ENCODE assay signal across 12 cellular contexts in the genomic region with DNA sequence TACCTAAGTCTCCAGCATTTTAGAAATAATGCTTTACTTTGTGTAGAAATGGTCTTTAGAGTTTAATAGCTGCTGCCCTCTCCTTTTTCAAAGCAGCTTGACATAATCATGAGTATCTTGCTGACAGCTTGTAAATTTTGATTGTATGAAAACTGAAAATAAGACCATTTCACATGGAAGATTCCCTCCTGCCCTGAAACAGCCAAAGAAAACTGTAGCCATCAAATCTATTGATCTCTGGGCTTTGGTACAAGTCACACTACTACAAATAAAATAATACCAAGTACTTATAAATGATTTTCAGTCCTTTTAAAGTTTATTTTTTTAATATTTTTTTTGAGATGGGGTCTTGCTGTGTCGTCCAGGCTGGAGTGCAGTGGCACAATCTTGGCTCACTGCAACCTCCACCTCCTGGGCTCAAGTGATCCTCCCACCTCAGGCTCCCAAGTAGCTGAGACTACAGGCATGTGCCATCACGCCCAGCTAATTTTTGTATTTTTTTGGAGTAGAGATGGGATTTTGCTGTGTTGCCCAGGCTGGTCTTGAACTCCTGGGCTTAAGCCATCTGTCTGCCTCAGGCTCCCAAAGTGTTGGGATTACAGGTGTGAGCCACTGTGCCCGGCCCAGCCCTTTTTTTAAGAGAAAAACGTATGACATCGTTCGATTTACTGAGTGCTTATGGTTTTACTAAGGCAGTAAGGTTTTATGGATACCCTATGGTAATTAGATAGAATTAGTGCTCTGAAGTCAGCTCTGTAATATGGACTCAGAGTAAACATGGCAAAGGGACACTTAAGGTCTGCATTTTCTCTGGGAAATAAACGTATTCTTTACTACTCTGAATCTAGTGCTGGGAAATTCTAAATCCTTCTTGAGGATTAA. TPM values are rescaled to one million over a fixed set of nuclear protein-coding genes. Genes with fewer than 3 reads are reported as not detected.
A peak's percentile ranks its signal among the peaks of the same experiment; 100 is the strongest.
DNase-seq lines count a peak whose midpoint lies in the region; ATAC-seq and TF ChIP-seq lines count a peak whose summit lies in the region.
"Had no signal": no experiment of that assay in that cellular context is flagged by ENCODE, and none has a peak within 500 bp of the region (broad histone marks: within the 10 kb centered on the region; RNA-seq: fewer than 3 reads in every experiment).

No MANE protein-coding gene starts in this region.

- no peaks in the 10 kb centered on the region for H3K27me3 Mint-ChIP-seq in stimulated activated naive CD8-positive, alpha-beta T cell treated with anti-CD3 and anti-CD28 coated beads, Interleukin-15, Interleukin-2, amounts not matched to agents 100 ng/mL and 50 ng/mL, for 24 hours

- DNase-seq in stimulated activated naive CD8-positive, alpha-beta T cell treated with anti-CD3 and anti-CD28 coated beads, Interleukin-15, Interleukin-2, amounts not matched to agents 100 U/mL and 50 U/mL, for 24 hours: no peak
- DNase-seq in activated naive CD4-positive, alpha-beta T cell treated with anti-CD3 and anti-CD28 coated beads, Interleukin-2, amount 50 U/mL, for 72 hours (ENCODE audit: low spot score in 2 of 2): no peak
- DNase-seq in GM10266 (ENCODE audit: extremely low spot score): no peak
- DNase-seq in D341Med (ENCODE audit: low spot score): no peak
- DNase-seq in psoas muscle: no peak
- no peak for DNase-seq in NK-92 (lab: John Stamatoyannopoulos, UW; ENCODE audit: unreplicated experiment)
- DNase-seq: activated CD4-positive, CD25-positive, alpha-beta regulatory T cell; NCI-H748 treated with DMSO at 0.1 percent for 48 hours; stimulated activated naive CD4-positive, alpha-beta T cell treated with Interleukin-2 at 50 U/mL for 16 hours had no signal

- no peak overlapping the region for H3K4me3 ChIP-seq in muscle layer of colon (ENCODE audit: low read depth in 1 of 2, low read length in 2 of 2)
- H3K4me3 ChIP-seq in psoas muscle: no peak overlapping the region
- H3K4me3 ChIP-seq: lung had no signal

- peaks cover 49% of the 10 kb centered on the region for H3K36me3 Mint-ChIP-seq in stimulated activated naive CD8-positive, alpha-beta T cell treated with anti-CD3 and anti-CD28 coated beads, Interleukin-15, Interleukin-2, amounts not matched to agents 100 ng/mL and 50 ng/mL, for 24 hours (ENCODE audit: low read depth)
- peaks cover 4 to 76% of the 10 kb centered on the region in 2 donors for H3K36me3 Mint-ChIP-seq in activated naive CD4-positive, alpha-beta T cell treated with anti-CD3 and anti-CD28 coated beads, Interleukin-2, amount 50 U/mL, for 72 hours

- H3K9me3 Mint-ChIP-seq in stimulated activated naive CD8-positive, alpha-beta T cell treated with anti-CD3 and anti-CD28 coated beads, Interleukin-15, Interleukin-2, amounts not matched to agents 100 ng/mL and 50 ng/mL, for 24 hours: no peaks in the 10 kb centered on the region
- no peaks in the 10 kb centered on the region for H3K9me3 Mint-ChIP-seq in activated naive CD4-positive, alpha-beta T cell treated with anti-CD3 and anti-CD28 coated beads, Interleukin-2, amount 50 U/mL, for 72 hours

- ATAC-seq in stimulated activated naive CD8-positive, alpha-beta T cell treated with anti-CD3 and anti-CD28 coated beads, Interleukin-15, Interleukin-2, amounts not matched to agents 100 U/mL and 50 U/mL, for 24 hours: no peak
- no peak for ATAC-seq in activated naive CD4-positive, alpha-beta T cell treated with anti-CD3 and anti-CD28 coated beads, Interleukin-2, amount 50 U/mL, for 72 hours
- ATAC-seq in psoas muscle: no peak

- H3K9ac ChIP-seq in muscle layer of colon (ENCODE audit: low read length): no peak overlapping the region

- intact Hi-C loops in psoas muscle (cut with DNase I): loop anchor here in 1 of 2 donors (5.0 kb wide), 1 partner anchor 50 kb away; no protein-coding TSS in a partner anchor

- H3K4me1 Mint-ChIP-seq in stimulated activated naive CD8-positive, alpha-beta T cell treated with anti-CD3 and anti-CD28 coated beads, Interleukin-15, Interleukin-2, amounts not matched to agents 100 ng/mL and 50 ng/mL, for 24 hours (ENCODE audit: low read depth): peaks cover 100% of the 10 kb centered on the region

- no peaks in the 10 kb centered on the region for H3K36me3 ChIP-seq in muscle layer of colon (ENCODE audit: insufficient read depth, low read length)
- peaks cover 0 to 7% of the 10 kb centered on the region in 2 donors for H3K36me3 ChIP-seq in psoas muscle (ENCODE audit: insufficient read depth in 1 of 2, low read depth in 1 of 2)

- peak overlapping the region; percentile 30 for H3K27ac ChIP-seq in muscle layer of colon (ENCODE audit: low read depth, low read length)
- no peak overlapping the region for H3K27ac ChIP-seq in psoas muscle

- H3K9me3 ChIP-seq in muscle layer of colon (ENCODE audit: low read length) (no peaks in the 10 kb centered on the region), psoas muscle (no peaks in the 10 kb centered on the region)

- peak overlapping the region; percentile 93 for H3K27ac Mint-ChIP-seq in stimulated activated naive CD8-positive, alpha-beta T cell treated with anti-CD3 and anti-CD28 coated beads, Interleukin-15, Interleukin-2, amounts not matched to agents 100 ng/mL and 50 ng/mL, for 24 hours
- peak overlapping the region; percentile 99 for H3K27ac Mint-ChIP-seq in activated naive CD4-positive, alpha-beta T cell treated with anti-CD3 and anti-CD28 coated beads, Interleukin-2, amount 50 U/mL, for 72 hours

- TF ChIP-seq CTCF in GM10266 (IDR thresholded peaks at IDR 0.05; ENCODE audit: control insufficient read depth, insufficient read depth, low read depth, missing control alignments): no peak
- TF ChIP-seq CTCF in psoas muscle (IDR thresholded peaks at IDR 0.05): no peak

- H3K27me3 ChIP-seq in muscle layer of colon (ENCODE audit: control insufficient read depth in 1 of 2, insufficient read depth in 2 of 2, low read length in 2 of 2): no peaks in the 10 kb centered on the region
- H3K27me3 ChIP-seq in psoas muscle (ENCODE audit: insufficient read depth in 3 of 3, low read length in 2 of 3): no peaks in the 10 kb centered on the region

- 79 to 86% (median 84%) methylated on average over 7 of the region's 7 CpGs for WGBS in psoas muscle, 3 donors

- peaks cover 71% of the 10 kb centered on the region for H3K4me1 ChIP-seq in muscle layer of colon (ENCODE audit: insufficient read depth, low read length)
- peaks cover 96% of the 10 kb centered on the region for H3K4me1 ChIP-seq in psoas muscle

- H3K4me3 Mint-ChIP-seq in stimulated activated naive CD8-positive, alpha-beta T cell treated with anti-CD3 and anti-CD28 coated beads, Interleukin-15, Interleukin-2, amounts not matched to agents 100 ng/mL and 50 ng/mL, for 24 hours: peak overlapping the region; percentile 78

RNA-seq across cellular contexts. Expression of a gene that starts 7.0 kb away (rescaled TPM):
- total RNA-seq in activated naive CD4-positive, alpha-beta T cell treated with anti-CD3 and anti-CD28 coated beads, Interleukin-2, amount 50 U/mL, for 72 hours: 100 to 1,000 TPM in 1 of 2 donors, 10 to 100 TPM in 1; 52.6 to 113 TPM
- total RNA-seq in psoas muscle: 100 to 1,000 TPM in 1 of 4 donors, 10 to 100 TPM in 3; 29.7 to 112 (median 56.3) TPM
- polyA plus RNA-seq in psoas muscle: 100 to 1,000 TPM in 1 of 3 donors, 10 to 100 TPM in 2; 28.7 to 107 (median 46.1) TPM
